In the genomic region with DNA sequence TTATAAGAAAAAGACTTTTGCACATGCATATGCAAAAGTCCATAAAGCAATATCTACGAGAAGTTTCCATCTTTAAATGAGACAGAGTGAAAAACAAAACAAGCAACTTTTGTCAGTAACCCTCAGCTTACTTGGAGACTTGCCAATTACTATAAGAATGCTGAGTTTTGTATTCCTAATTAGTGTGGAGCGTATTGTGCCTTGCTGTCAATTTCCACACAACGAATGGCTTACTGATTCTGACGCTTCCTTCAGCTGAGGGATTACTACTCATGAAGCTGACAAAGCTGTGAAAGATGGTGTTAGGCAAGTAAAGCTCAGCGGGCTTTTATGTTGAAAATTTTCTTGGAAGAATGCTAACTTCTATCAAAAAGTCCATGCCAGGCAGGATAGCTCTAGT, we compare ENCODE assay signal across 16 cellular contexts.
DNase-seq lines count a peak whose midpoint lies in the region; FAIRE-seq and TF ChIP-seq lines count a peak whose summit lies in the region.
"Had no signal": no experiment of that assay in that cellular context is flagged by ENCODE, and none has a peak within 500 bp of the region (broad histone marks: within the 10 kb centered on the region; RNA-seq: fewer than 3 reads in every experiment).

No MANE protein-coding gene starts in this region.

- H3K23ac ChIP-seq in mesenchymal stem cell (ENCODE audit: low read length in 2 of 2): no peak overlapping the region

- H3K79me1 ChIP-seq in mesenchymal stem cell (replicated peaks; ENCODE audit: low read length, poor library complexity, severe bottlenecking): no peaks in the 10 kb centered on the region

- no peak overlapping the region for H2BK15ac ChIP-seq in mesenchymal stem cell (ENCODE audit: low read depth, poor library complexity, severe bottlenecking)

- no peak overlapping the region for H2AK5ac ChIP-seq in mesenchymal stem cell (ENCODE audit: low read length, severe bottlenecking)

- no peak overlapping the region for H3K4me2 ChIP-seq in mesenchymal stem cell (ENCODE audit: low read length, poor library complexity, severe bottlenecking)
- H3K4me2 ChIP-seq: A549, PC-9 had no signal

- H2BK5ac ChIP-seq in mesenchymal stem cell (ENCODE audit: low read depth, low read length, poor library complexity, severe bottlenecking): no peak overlapping the region

- DNase-seq in COLO829 (ENCODE audit: low spot score): peak; percentile 27
- DNase-seq in SK-MEL-5 (ENCODE audit: low read depth, low spot score): peak; percentile 21
- no peak for DNase-seq in mesenchymal stem cell
- DNase-seq in retinal pigment epithelial cell (ENCODE audit: low read depth): peak; percentile 93
- no peak for DNase-seq in NCI-H748 (lab: John Stamatoyannopoulos, UW; ENCODE audit: unreplicated experiment)
- no peak for DNase-seq in activated CD4-positive, CD25-positive, alpha-beta regulatory T cell (lab: John Stamatoyannopoulos, UW)
- DNase-seq in D721Med (ENCODE audit: insufficient read length, low spot score): no peak
- DNase-seq in DMS53 (lab: John Stamatoyannopoulos, UW): no peak
- DNase-seq: DMS79, NCI-H2029, NCI-H226, NCI-H526, PC-9 had no signal

- no peaks in the 10 kb centered on the region for H3K9me3 ChIP-seq in mesenchymal stem cell (ENCODE audit: control insufficient read depth, low read length)
- H3K9me3 ChIP-seq: A549 had no signal

- WGBS in mesenchymal stem cell: 86% methylated on average over 4 of the region's 5 CpGs

- no peak overlapping the region for H3K27ac ChIP-seq in mesenchymal stem cell (ENCODE audit: low read length, poor library complexity, severe bottlenecking)
- H3K27ac ChIP-seq: A549, PC-9 had no signal

- no peak for FAIRE-seq in D721Med (lab: Jason Lieb, UNC)
- FAIRE-seq: A549, GM12878, GM18507 had no signal

- no peak overlapping the region for H2BK12ac ChIP-seq in mesenchymal stem cell (ENCODE audit: low read length in 2 of 2)

- H3K27me3 ChIP-seq in mesenchymal stem cell (ENCODE audit: control insufficient read depth in 1 of 2, insufficient read depth in 1 of 2, low read length in 2 of 2): no peaks in the 10 kb centered on the region

- H3K4me3 ChIP-seq in mesenchymal stem cell (ENCODE audit: insufficient read depth in 1 of 2, low read depth in 1 of 2, low read length in 2 of 2): no peak overlapping the region
- no peak overlapping the region for H3K4me3 ChIP-seq in retinal pigment epithelial cell (ENCODE audit: low read length)
- H3K4me3 ChIP-seq: A549, GM12878, PC-9 had no signal

- in situ Hi-C loops in SK-MEL-5 (cut with HindIII; ENCODE audit: low pct_unique_long_range_greater_than_20kb, low sequenced_read_pairs): no loop called here

- H3K4me1 ChIP-seq in mesenchymal stem cell (ENCODE audit: control insufficient read depth, insufficient read depth, low read depth, low read length): no peaks in the 10 kb centered on the region
- H3K4me1 ChIP-seq: A549 had no signal

- H2AFZ ChIP-seq in mesenchymal stem cell (ENCODE audit: low read depth, low read length): no peak overlapping the region
- H2AFZ ChIP-seq: PC-9 had no signal

- H4K8ac ChIP-seq in mesenchymal stem cell (ENCODE audit: low read length): no peak overlapping the region

- peak overlapping the region; percentile 51 for H3K9ac ChIP-seq in mesenchymal stem cell (ENCODE audit: low read length)

- H3K4ac ChIP-seq in mesenchymal stem cell (ENCODE audit: low read depth in 1 of 2, low read length in 2 of 2): no peak overlapping the region

- no peak overlapping the region for H3K14ac ChIP-seq in mesenchymal stem cell (ENCODE audit: low read length in 2 of 2)

- no peak overlapping the region for H3K18ac ChIP-seq in mesenchymal stem cell (ENCODE audit: low read depth in 1 of 2, low read length in 2 of 2)

- no peak overlapping the region for H2BK120ac ChIP-seq in mesenchymal stem cell (ENCODE audit: low read depth, low read length)

- H4K91ac ChIP-seq in mesenchymal stem cell (ENCODE audit: low read length): no peak overlapping the region

- TF ChIP-seq CTCF in retinal pigment epithelial cell (conservative IDR thresholded peaks at IDR 0.05; ENCODE audit: low read depth, low read length) (no peak), D721Med (IDR thresholded peaks at IDR 0.05; ENCODE audit: insufficient read depth, missing control alignments) (no peak)

- H3K36me3 ChIP-seq in mesenchymal stem cell (ENCODE audit: control insufficient read depth in 1 of 2, insufficient read depth in 2 of 2, low read depth in 1 of 2, low read length in 2 of 2): no peaks in the 10 kb centered on the region

Comparison
In these comparisons a context has a peak if more than half of its experiments do, and no peak if none do; other contexts are left out.
1. DNase-seq: peak in COLO829 (single experiment), SK-MEL-5 (single experiment) and retinal pigment epithelial cell (single experiment); none in mesenchymal stem cell (single experiment), NCI-H748 (single experiment), activated CD4-positive, CD25-positive, alpha-beta regulatory T cell (0 of 4), D721Med (single experiment) and DMS53 (single experiment).